16 cellular contexts compared by ENCODE assay signal in the genomic region with DNA sequence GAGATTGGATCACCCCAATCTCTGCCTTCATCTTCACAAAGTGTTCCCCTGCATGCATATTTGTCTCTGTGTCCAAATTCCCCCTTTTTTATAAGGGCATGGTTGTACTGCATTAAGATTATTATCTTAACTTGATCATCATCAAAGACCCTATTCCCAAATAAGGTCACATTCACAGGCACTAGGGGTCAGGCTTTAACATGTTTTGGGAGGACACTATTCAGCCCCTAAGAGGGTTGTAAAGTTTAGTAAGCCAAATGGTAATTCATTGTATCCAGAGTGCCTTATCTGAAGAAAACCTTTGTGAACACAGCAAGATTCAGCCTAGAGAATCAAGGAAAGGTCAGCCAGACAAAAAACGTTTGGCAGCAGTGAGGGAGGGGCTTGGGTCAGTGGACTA.
"Had no signal": no experiment of that assay in that cellular context is flagged by ENCODE, and none has a peak within 500 bp of the region (broad histone marks: within the 10 kb centered on the region; RNA-seq: fewer than 3 reads in every experiment).

No MANE protein-coding gene starts in this region.

- H3K27ac ChIP-seq: esophagus squamous epithelium, tibial artery, uterus, WERI-Rb-1 had no signal

- H3K36me3 ChIP-seq: esophagus squamous epithelium, tibial artery, uterus, WERI-Rb-1 had no signal

- DNase-seq: activated CD4-positive, alpha-beta T cell treated with anti-CD3 and anti-CD28 coated beads for 4 hours; activated CD8-positive, alpha-beta T cell treated with anti-CD3 and anti-CD28 coated beads, Interleukin-2, amount 10 ng/mL, durations not matched to agents 7 days and 5 days; activated naive CD4-positive, alpha-beta T cell treated with Interleukin-2 at 50 U/mL for 16 hours; activated naive CD8-positive, alpha-beta T cell treated with anti-CD3 and anti-CD28 coated beads, Interleukin-2, amount 50 U/mL, for 24 hours; esophagus squamous epithelium; foreskin fibroblast; glutamatergic neuron; left cardiac atrium; occipital lobe; right cardiac atrium; tibial artery; uterus; WERI-Rb-1 had no signal

- H3K27me3 ChIP-seq: esophagus squamous epithelium, tibial artery, uterus had no signal

- H3K4me1 ChIP-seq: esophagus squamous epithelium, tibial artery, uterus had no signal

- H3K4me3 ChIP-seq: esophagus squamous epithelium, smooth muscle cell, tibial artery, uterus had no signal

- H3K4me2 ChIP-seq: smooth muscle cell had no signal

- H3K9me3 ChIP-seq: esophagus squamous epithelium, uterus had no signal

- FAIRE-seq: astrocyte had no signal

- ATAC-seq: activated CD8-positive, alpha-beta T cell treated with anti-CD3 and anti-CD28 coated beads, Interleukin-2, amount 10 ng/mL, durations not matched to agents 7 days and 5 days; activated naive CD8-positive, alpha-beta T cell treated with anti-CD3 and anti-CD28 coated beads, Interleukin-2, amount 50 U/mL, for 24 hours; left cardiac atrium; natural killer cell treated with Interleukin-12 subunit alpha and Interleukin-12 subunit beta and Interleukin-15 and Interleukin-18, amount 100 ng/mL, for 72 hours; right cardiac atrium had no signal
